10 cellular contexts compared by ENCODE assay signal in the genomic region with DNA sequence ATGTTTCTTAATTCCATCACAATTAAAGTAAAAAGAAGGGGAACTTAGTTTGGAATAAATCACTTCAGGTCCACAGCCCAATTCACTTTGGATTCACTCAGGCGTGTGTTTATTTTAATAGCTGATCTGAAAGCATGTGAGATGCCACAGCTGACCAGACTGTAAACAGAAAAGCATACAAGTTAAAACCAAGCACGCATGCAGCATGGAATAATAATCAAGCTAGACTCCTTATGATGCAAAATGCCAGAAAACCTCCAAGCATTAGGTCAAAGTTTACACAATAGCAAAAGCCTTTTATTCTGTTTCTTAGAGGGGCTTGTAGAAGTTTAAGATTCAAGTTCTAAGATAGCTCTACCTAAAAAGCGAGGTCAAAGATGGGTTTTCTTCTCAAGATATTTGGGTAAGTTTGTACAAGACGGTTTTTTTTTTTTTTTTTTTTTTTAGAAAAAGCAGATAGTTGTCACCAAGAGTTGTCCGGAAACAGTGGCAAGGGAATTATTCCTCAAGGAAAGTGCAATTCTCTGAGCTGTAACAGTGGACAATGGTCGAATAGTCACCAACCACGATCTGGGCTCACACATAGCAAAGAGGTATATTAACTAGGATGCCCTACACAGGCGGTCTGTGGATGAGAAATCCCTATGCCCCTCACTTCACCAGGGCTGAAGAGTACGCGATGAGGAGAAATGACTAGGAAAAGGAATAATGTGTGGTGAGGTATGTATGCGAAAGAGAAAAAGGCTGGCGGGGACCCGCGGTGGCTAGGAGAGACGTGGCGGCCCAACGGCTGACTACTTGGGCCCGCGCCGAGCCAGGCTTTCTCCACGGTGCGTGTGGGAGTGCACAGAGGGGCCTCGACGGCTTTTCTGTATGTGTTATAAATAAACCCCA. TPM values are rescaled to one million over a fixed set of nuclear protein-coding genes. Genes with fewer than 3 reads are reported as not detected.
DNase-seq lines count a peak whose midpoint lies in the region; ATAC-seq and TF ChIP-seq lines count a peak whose summit lies in the region.
"Had no signal": no experiment of that assay in that cellular context is flagged by ENCODE, and none has a peak within 500 bp of the region (broad histone marks: within the 10 kb centered on the region; RNA-seq: fewer than 3 reads in every experiment).

No MANE protein-coding gene starts in this region.

- ATAC-seq in stimulated activated naive CD8-positive, alpha-beta T cell treated with anti-CD3 and anti-CD28 coated beads, Interleukin-15, amount 100 ng/mL, for 72 hours, result no peak
- ATAC-seq in GM19467 (IDR thresholded peaks at IDR 0.05; ENCODE audit: unreplicated experiment) (no peak), HG03565 (IDR thresholded peaks at IDR 0.05; ENCODE audit: unreplicated experiment) (no peak)

- peaks cover 25% of the 10 kb centered on the region for H3K27me3 Mint-ChIP-seq in stimulated activated naive CD8-positive, alpha-beta T cell treated with anti-CD3 and anti-CD28 coated beads, Interleukin-15, Interleukin-2, amounts not matched to agents 100 ng/mL and 50 ng/mL, for 24 hours
- H3K27me3 Mint-ChIP-seq in stimulated activated naive CD8-positive, alpha-beta T cell treated with anti-CD3 and anti-CD28 coated beads, Interleukin-15, amount 100 ng/mL, for 72 hours, result peaks cover 23% of the 10 kb centered on the region

- no peak overlapping the region for H3K27ac Mint-ChIP-seq in stimulated activated naive CD8-positive, alpha-beta T cell treated with anti-CD3 and anti-CD28 coated beads, Interleukin-15, Interleukin-2, amounts not matched to agents 100 ng/mL and 50 ng/mL, for 24 hours
- no peak overlapping the region for H3K27ac Mint-ChIP-seq in stimulated activated naive CD8-positive, alpha-beta T cell treated with anti-CD3 and anti-CD28 coated beads, Interleukin-15, amount 100 ng/mL, for 72 hours

- peaks cover 4% of the 10 kb centered on the region for H3K4me1 Mint-ChIP-seq in stimulated activated naive CD8-positive, alpha-beta T cell treated with anti-CD3 and anti-CD28 coated beads, Interleukin-15, Interleukin-2, amounts not matched to agents 100 ng/mL and 50 ng/mL, for 24 hours (ENCODE audit: low read depth)
- H3K4me1 Mint-ChIP-seq in stimulated activated naive CD8-positive, alpha-beta T cell treated with anti-CD3 and anti-CD28 coated beads, Interleukin-15, amount 100 ng/mL, for 72 hours, result peaks cover 5% of the 10 kb centered on the region

- H3K9me3 ChIP-seq in muscle layer of duodenum (ENCODE audit: control insufficient read depth in 1 of 2, low read length in 2 of 2), result no peaks in the 10 kb centered on the region

- H3K36me3 ChIP-seq in muscle layer of duodenum (ENCODE audit: control insufficient read depth in 1 of 2, insufficient read depth in 2 of 2, low read length in 2 of 2), result peaks cover 0 to 3% of the 10 kb centered on the region in 2 donors

- H3K4me3 ChIP-seq in epithelial cell of proximal tubule (ENCODE audit: low read depth, low read length) (peak overlapping the region; percentile 58), muscle layer of duodenum (ENCODE audit: low read depth in 1 of 2, low read length in 2 of 2) (peak overlapping the region; percentile 52 to 74)

- H3K4me3 Mint-ChIP-seq in stimulated activated naive CD8-positive, alpha-beta T cell treated with anti-CD3 and anti-CD28 coated beads, Interleukin-15, Interleukin-2, amounts not matched to agents 100 ng/mL and 50 ng/mL, for 24 hours, result peak overlapping the region; percentile 30
- H3K4me3 Mint-ChIP-seq in stimulated activated naive CD8-positive, alpha-beta T cell treated with anti-CD3 and anti-CD28 coated beads, Interleukin-15, amount 100 ng/mL, for 72 hours, result peak overlapping the region in 1 of 2 donors; percentile 57

- no peaks in the 10 kb centered on the region for H3K9me3 Mint-ChIP-seq in stimulated activated naive CD8-positive, alpha-beta T cell treated with anti-CD3 and anti-CD28 coated beads, Interleukin-15, Interleukin-2, amounts not matched to agents 100 ng/mL and 50 ng/mL, for 24 hours
- H3K9me3 Mint-ChIP-seq in stimulated activated naive CD8-positive, alpha-beta T cell treated with anti-CD3 and anti-CD28 coated beads, Interleukin-15, amount 100 ng/mL, for 72 hours, result no peaks in the 10 kb centered on the region

- TF ChIP-seq CTCF in epithelial cell of proximal tubule (conservative IDR thresholded peaks at IDR 0.05; ENCODE audit: low read depth, low read length), result no peak

- DNase-seq in stimulated activated naive CD8-positive, alpha-beta T cell treated with anti-CD3 and anti-CD28 coated beads, Interleukin-15, amount 100 ng/mL, for 72 hours, result no peak
- no peak for DNase-seq in epithelial cell of proximal tubule (ENCODE audit: low read depth)
- DNase-seq in inferior parietal cortex (ENCODE audit: extremely low spot score), result no peak
- no peak for DNase-seq in cerebellum (ENCODE audit: low spot score)
- DNase-seq: NCI-H2029 treated with DMSO at 0.1 percent for 48 hours had no signal

- H3K4me1 ChIP-seq in muscle layer of duodenum (ENCODE audit: control insufficient read depth in 1 of 2, insufficient read depth in 2 of 2, low read length in 2 of 2), result no peaks in the 10 kb centered on the region

- H3K27me3 ChIP-seq in muscle layer of duodenum (ENCODE audit: low read depth, low read length), result no peaks in the 10 kb centered on the region

- no peaks in the 10 kb centered on the region for H3K36me3 Mint-ChIP-seq in stimulated activated naive CD8-positive, alpha-beta T cell treated with anti-CD3 and anti-CD28 coated beads, Interleukin-15, Interleukin-2, amounts not matched to agents 100 ng/mL and 50 ng/mL, for 24 hours (ENCODE audit: low read depth)

- no peak overlapping the region for H3K27ac ChIP-seq in muscle layer of duodenum (ENCODE audit: low read length)

RNA-seq across cellular contexts. Expression of a gene that starts 0.7 kb away (rescaled TPM):
- total RNA-seq in epithelial cell of proximal tubule (16.0 and 28.1 TPM in 2 replicates), cerebellum (13.2 TPM)
- total RNA-seq: mononuclear cell had no signal
